1 cellular context compared by ENCODE assay signal in the genomic region with DNA sequence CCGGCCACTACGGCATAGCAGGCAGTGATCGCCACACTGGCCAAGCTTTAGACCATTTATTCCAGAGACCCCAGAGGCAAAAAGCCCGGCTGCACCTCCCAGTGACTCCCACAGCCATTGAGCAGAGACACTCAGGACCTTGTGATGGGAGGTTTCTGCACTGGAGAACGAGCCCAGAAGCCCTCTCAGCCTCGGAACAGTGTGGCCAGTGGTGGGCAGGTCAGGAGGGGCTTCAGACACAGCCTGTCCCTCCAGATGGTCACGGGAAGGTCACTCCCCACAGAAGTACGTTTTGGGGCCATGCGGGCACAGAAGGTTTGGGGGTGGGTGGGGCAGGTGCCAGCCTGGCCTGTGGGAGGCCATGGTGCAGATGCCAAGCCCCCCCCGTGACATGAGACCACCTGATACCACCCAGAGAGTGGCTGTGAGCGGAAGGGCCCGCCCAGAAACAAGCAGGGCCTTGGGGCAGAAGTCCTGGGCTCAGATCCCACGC.
TF ChIP-seq lines count a peak whose summit lies in the region.

No MANE protein-coding gene starts in this region.

TF ChIP-seq in IMR-90, 13 proteins besides CTCF, POLR2A, EP300 and RAD21:
- TF ChIP-seq NFE2L2 (IDR thresholded peaks at IDR 0.05; ENCODE audit: low read depth, low read length) (no peak), SMC3 (IDR thresholded peaks at IDR 0.05; ENCODE audit: low read depth, low read length) (no peak), CHD1 (IDR thresholded peaks at IDR 0.05; ENCODE audit: low read depth, low read length) (no peak), MAZ (IDR thresholded peaks at IDR 0.05; ENCODE audit: borderline replicate concordance, low read depth, low read length) (no peak), CEBPB (IDR thresholded peaks at IDR 0.05; ENCODE audit: low read depth, low read length) (no peak), BHLHE40 (IDR thresholded peaks at IDR 0.05; ENCODE audit: low read depth, low read length) (no peak), MAFK (IDR thresholded peaks at IDR 0.05; ENCODE audit: low read depth, low read length) (no peak), MXI1 (IDR thresholded peaks at IDR 0.05; ENCODE audit: borderline replicate concordance, low read depth, low read length) (no peak), RFX5 (IDR thresholded peaks at IDR 0.05; ENCODE audit: low read depth, low read length) (no peak), FOS (IDR thresholded peaks at IDR 0.05; ENCODE audit: low read depth, low read length) (no peak), RCOR1 (IDR thresholded peaks at IDR 0.05; ENCODE audit: insufficient replicate concordance, low read length) (no peak)
- TF ChIP-seq, protein P1, sequence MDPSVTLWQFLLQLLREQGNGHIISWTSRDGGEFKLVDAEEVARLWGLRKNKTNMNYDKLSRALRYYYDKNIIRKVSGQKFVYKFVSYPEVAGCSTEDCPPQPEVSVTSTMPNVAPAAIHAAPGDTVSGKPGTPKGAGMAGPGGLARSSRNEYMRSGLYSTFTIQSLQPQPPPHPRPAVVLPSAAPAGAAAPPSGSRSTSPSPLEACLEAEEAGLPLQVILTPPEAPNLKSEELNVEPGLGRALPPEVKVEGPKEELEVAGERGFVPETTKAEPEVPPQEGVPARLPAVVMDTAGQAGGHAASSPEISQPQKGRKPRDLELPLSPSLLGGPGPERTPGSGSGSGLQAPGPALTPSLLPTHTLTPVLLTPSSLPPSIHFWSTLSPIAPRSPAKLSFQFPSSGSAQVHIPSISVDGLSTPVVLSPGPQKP (IDR thresholded peaks at IDR 0.05; ENCODE audit: borderline replicate concordance, low read depth, low read length), result no peak
- TF ChIP-seq, protein P2, sequence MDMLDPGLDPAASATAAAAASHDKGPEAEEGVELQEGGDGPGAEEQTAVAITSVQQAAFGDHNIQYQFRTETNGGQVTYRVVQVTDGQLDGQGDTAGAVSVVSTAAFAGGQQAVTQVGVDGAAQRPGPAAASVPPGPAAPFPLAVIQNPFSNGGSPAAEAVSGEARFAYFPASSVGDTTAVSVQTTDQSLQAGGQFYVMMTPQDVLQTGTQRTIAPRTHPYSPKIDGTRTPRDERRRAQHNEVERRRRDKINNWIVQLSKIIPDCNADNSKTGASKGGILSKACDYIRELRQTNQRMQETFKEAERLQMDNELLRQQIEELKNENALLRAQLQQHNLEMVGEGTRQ (IDR thresholded peaks at IDR 0.05; ENCODE audit: low read depth, low read length), result no peak
TF ChIP-seq in IMR-90: peak in this region for 0.
